In genomic region chr10:101030492-101031127, GRCh38 we compare ENCODE assay signal across 8 cellular contexts. TPM values are rescaled to one million over a fixed set of nuclear protein-coding genes. Genes with fewer than 3 reads are reported as not detected.
DNase-seq lines count a peak whose midpoint lies in the region; ATAC-seq and TF ChIP-seq lines count a peak whose summit lies in the region.

No MANE protein-coding gene starts in this region.

- WGBS in adrenal gland, 4 donors = 10 to 22% (median 15%) methylated on average over 7 to 25 of the region's 25 CpGs

- peaks cover 3 to 5% of the 10 kb centered on the region in 2 donors for H3K27me3 Mint-ChIP-seq in CD8-positive, alpha-beta memory T cell

- H3K36me3 Mint-ChIP-seq in CD8-positive, alpha-beta memory T cell = peaks cover 0 to 28% (median 0%) of the 10 kb centered on the region in 3 donors

- H3K9me3 ChIP-seq in CD8-positive, alpha-beta memory T cell (ENCODE audit: low read length) = no peaks in the 10 kb centered on the region
- H3K9me3 ChIP-seq in NT2/D1 (ENCODE audit: insufficient read depth, low read length) (no peaks in the 10 kb centered on the region), osteoblast (ENCODE audit: low read depth, low read length) (no peaks in the 10 kb centered on the region), adrenal gland (replicated peaks in 1 of 3) (no peaks in the 10 kb centered on the region)

- H3K27me3 ChIP-seq in CD8-positive, alpha-beta memory T cell (ENCODE audit: insufficient read depth, low read length, poor library complexity, severe bottlenecking) = no peaks in the 10 kb centered on the region
- H3K27me3 ChIP-seq in NT2/D1 (ENCODE audit: insufficient read depth, insufficient read length) = no peaks in the 10 kb centered on the region
- peaks cover 13% of the 10 kb centered on the region for H3K27me3 ChIP-seq in osteoblast (ENCODE audit: insufficient read depth, low read length)
- H3K27me3 ChIP-seq in adrenal gland = no peaks in the 10 kb centered on the region

- TF ChIP-seq POLR2A in adrenal gland (IDR thresholded peaks at IDR 0.05) = no peak

- H4K20me1 ChIP-seq in osteoblast (ENCODE audit: insufficient read depth, low read length) = peaks cover 19% of the 10 kb centered on the region

- peak overlapping the region; percentile 97 for H2AFZ ChIP-seq in osteoblast (ENCODE audit: low read length)

- peak overlapping the region; percentile 86 for H3K4me2 ChIP-seq in osteoblast (ENCODE audit: insufficient read depth, low read length)

- no peaks in the 10 kb centered on the region for H3K36me3 ChIP-seq in CD8-positive, alpha-beta memory T cell (ENCODE audit: insufficient read depth, low read length)
- H3K36me3 ChIP-seq in NT2/D1 (ENCODE audit: insufficient read depth, insufficient read length, low read length) = peaks cover 10% of the 10 kb centered on the region
- H3K36me3 ChIP-seq in osteoblast (ENCODE audit: insufficient read depth, low read length) = peaks cover 13% of the 10 kb centered on the region
- H3K36me3 ChIP-seq in adrenal gland (replicated peaks in 1 of 2) = peaks cover 0 to 11% of the 10 kb centered on the region in 2 donors

- peak overlapping the region; percentile 94 to 100 (median 98) for H3K27ac Mint-ChIP-seq in CD8-positive, alpha-beta memory T cell

- POLR2A ChIA-PET in CD8-positive, alpha-beta memory T cell (lab: Charles Lee) = interaction anchor here (0.5 to 1.9 kb wide), 8 partner anchors 11 to 1605 kb away, joined by 3 to 9 read pairs (median 3); no protein-coding TSS in a partner anchor

- ATAC-seq in HG03097 (IDR thresholded peaks at IDR 0.05; ENCODE audit: low FRiP score, unreplicated experiment) = no peak

- H3K4me3 ChIP-seq in CD8-positive, alpha-beta memory T cell (ENCODE audit: low read length) = peak overlapping the region; percentile 85
- peak overlapping the region; percentile 62 for H3K4me3 ChIP-seq in NT2/D1 (ENCODE audit: insufficient read length, low read depth)
- H3K4me3 ChIP-seq in epithelial cell of proximal tubule (ENCODE audit: low read depth, low read length) = peak overlapping the region; percentile 92
- peak overlapping the region; percentile 82 for H3K4me3 ChIP-seq in osteoblast (ENCODE audit: insufficient read depth, low read length)
- peak overlapping the region in 2 of 4 donors; percentile 58 to 69 for H3K4me3 ChIP-seq in adrenal gland

- no peak for DNase-seq in CD8-positive, alpha-beta memory T cell
- DNase-seq in NT2/D1 (ENCODE audit: low read depth, low spot score) (no peak), epithelial cell of proximal tubule (ENCODE audit: low read depth) (no peak), osteoblast (ENCODE audit: insufficient read length, low spot score, missing footprints) (peak; percentile 69), nucleus accumbens (lab: John Stamatoyannopoulos, UW) (no peak), NCI-H1048 (lab: John Stamatoyannopoulos, UW) (no peak), adrenal gland (no peak)

- peaks cover 30% of the 10 kb centered on the region for H3K79me2 ChIP-seq in osteoblast (ENCODE audit: insufficient read depth, low read length)

- intact Hi-C loops in adrenal gland (cut with DNase I) = no loop called here

- peaks cover 15% of the 10 kb centered on the region for H3K4me1 ChIP-seq in CD8-positive, alpha-beta memory T cell (ENCODE audit: insufficient read depth, low read length)
- peaks cover 13% of the 10 kb centered on the region for H3K4me1 ChIP-seq in NT2/D1 (ENCODE audit: insufficient read depth, insufficient read length)
- H3K4me1 ChIP-seq in osteoblast (ENCODE audit: insufficient read depth, low read length) = peaks cover 19% of the 10 kb centered on the region
- peaks cover 14 to 26% of the 10 kb centered on the region in 2 donors for H3K4me1 ChIP-seq in adrenal gland (replicated peaks in 1 of 2)

- TF ChIP-seq CTCF in epithelial cell of proximal tubule (conservative IDR thresholded peaks at IDR 0.05; ENCODE audit: low read depth, low read length) = no peak
- no peak for TF ChIP-seq CTCF in osteoblast (IDR thresholded peaks at IDR 0.05; ENCODE audit: extremely low read depth, low read depth, low read length)
- TF ChIP-seq CTCF in adrenal gland (IDR thresholded peaks at IDR 0.05) = no peak

- CTCF ChIA-PET in CD8-positive, alpha-beta memory T cell (lab: Charles Lee) = interaction anchor here (1.0 to 6.4 kb wide), 15 partner anchors 11 to 62 kb away, joined by 3 to 54 read pairs (median 4); partner anchors contain the start of gene KAZALD1

- peak overlapping the region; percentile 79 for H3K9ac ChIP-seq in NT2/D1 (ENCODE audit: insufficient read length, low read depth)

- H3K9me3 Mint-ChIP-seq in CD8-positive, alpha-beta memory T cell = no peaks in the 10 kb centered on the region

- H3K4me1 Mint-ChIP-seq in CD8-positive, alpha-beta memory T cell = peaks cover 18 to 25% (median 22%) of the 10 kb centered on the region in 3 donors

- H3K27ac ChIP-seq in CD8-positive, alpha-beta memory T cell (ENCODE audit: low read depth, low read length) = peak overlapping the region; percentile 94
- H3K27ac ChIP-seq in osteoblast (ENCODE audit: low read depth, low read length) (no peak overlapping the region), adrenal gland (peak overlapping the region in 2 of 5 donors; percentile 96 to 98)

- peak overlapping the region; percentile 92 to 98 (median 93) for H3K4me3 Mint-ChIP-seq in CD8-positive, alpha-beta memory T cell

RNA-seq across cellular contexts. Expression of gene PDZD7, which starts 0.3 kb away (rescaled TPM):
- under 1 TPM; 0.31 to 0.33 TPM for total RNA-seq in CD8-positive, alpha-beta memory T cell
- 0.23 TPM for polyA plus RNA-seq in CD8-positive, alpha-beta memory T cell
- 6.1 and 6.6 TPM in 2 replicates for total RNA-seq in epithelial cell of proximal tubule
- 0.72 and 1.2 TPM in 2 replicates for total RNA-seq in osteoblast
- total RNA-seq in adrenal gland = 1 to 10 TPM in 2 of 8 donors, under 1 TPM in 5, not detected in 1; 0.13 to 1.9 (median 0.60) TPM
- polyA plus RNA-seq in adrenal gland = 1 to 10 TPM in 2 of 3 donors, under 1 TPM in 1; 0.18 to 3.5 (median 1.0) TPM

RNA-seq across cellular contexts. Expression of gene SFXN3, which starts 0.4 kb away (rescaled TPM):
- 10 to 100 TPM; 25.2 to 26.5 TPM for total RNA-seq in CD8-positive, alpha-beta memory T cell
- polyA plus RNA-seq in CD8-positive, alpha-beta memory T cell = 17.6 TPM
- total RNA-seq in epithelial cell of proximal tubule (47.6 and 49.5 TPM in 2 replicates), osteoblast (103 and 106 TPM in 2 replicates), adrenal gland (10 to 100 TPM; 20.4 to 54.0 (median 36.3) TPM)
- polyA plus RNA-seq in adrenal gland = 10 to 100 TPM; 24.1 to 32.8 (median 25.7) TPM

RNA-seq across cellular contexts. Expression of gene LZTS2, which starts 31.0 kb away (rescaled TPM):
- 10 to 100 TPM; 10.9 to 11.5 TPM for total RNA-seq in CD8-positive, alpha-beta memory T cell
- 19.7 TPM for polyA plus RNA-seq in CD8-positive, alpha-beta memory T cell
- total RNA-seq in epithelial cell of proximal tubule = 77.8 and 81.0 TPM in 2 replicates
- 117 and 127 TPM in 2 replicates for total RNA-seq in osteoblast
- total RNA-seq in adrenal gland = 100 to 1,000 TPM in 4 of 8 donors, 10 to 100 TPM in 4; 45.6 to 161 (median 101) TPM
- polyA plus RNA-seq in adrenal gland = 100 to 1,000 TPM in 2 of 3 donors, 10 to 100 TPM in 1; 12.2 to 232 (median 126) TPM

RNA-seq across cellular contexts. Expression of gene KAZALD1, which starts 31.2 kb away (rescaled TPM):
- total RNA-seq in CD8-positive, alpha-beta memory T cell = under 1 TPM; 0.18 to 0.20 TPM
- not detected for polyA plus RNA-seq in CD8-positive, alpha-beta memory T cell
- total RNA-seq in epithelial cell of proximal tubule = 2.9 and 4.5 TPM in 2 replicates
- 26.4 and 30.1 TPM in 2 replicates for total RNA-seq in osteoblast
- total RNA-seq in adrenal gland = 1 to 10 TPM; 1.3 to 5.4 (median 2.1) TPM
- polyA plus RNA-seq in adrenal gland = 1 to 10 TPM in 2 of 3 donors, under 1 TPM in 1; 0.55 to 3.9 (median 2.9) TPM

RNA-seq across cellular contexts. Expression of gene TWNK, which starts 43.3 kb away (rescaled TPM):
- 10 to 100 TPM; 40.6 to 44.3 TPM for total RNA-seq in CD8-positive, alpha-beta memory T cell
- 8.2 TPM for polyA plus RNA-seq in CD8-positive, alpha-beta memory T cell
- total RNA-seq in epithelial cell of proximal tubule (5.2 and 9.7 TPM in 2 replicates), osteoblast (3.2 and 3.3 TPM in 2 replicates), adrenal gland (10 to 100 TPM in 4 of 8 donors, 1 to 10 TPM in 4; 5.3 to 14.2 (median 10.2) TPM)
- 10 to 100 TPM in 1 of 3 donors, 1 to 10 TPM in 2; 7.6 to 21.8 (median 9.0) TPM for polyA plus RNA-seq in adrenal gland
